ENCODE assay signal across 14 cellular contexts in genomic region chr7:15687645-15688025, GRCh38. TPM values are rescaled to one million over a fixed set of nuclear protein-coding genes. Genes with fewer than 3 reads are reported as not detected.
A peak's percentile ranks its signal among the peaks of the same experiment; 100 is the strongest.
DNase-seq lines count a peak whose midpoint lies in the region; ATAC-seq and TF ChIP-seq lines count a peak whose summit lies in the region.
"Had no signal": no experiment of that assay in that cellular context is flagged by ENCODE, and none has a peak within 500 bp of the region (broad histone marks: within the 10 kb centered on the region; RNA-seq: fewer than 3 reads in every experiment).

No MANE protein-coding gene starts in this region.

- peak overlapping the region; percentile 86 for H3K4me3 Mint-ChIP-seq in endothelial cell (ENCODE audit: unreplicated experiment)
- H3K4me3 Mint-ChIP-seq in CD4-positive, alpha-beta memory T cell, result no peak overlapping the region
- H3K4me3 Mint-ChIP-seq: memory B cell had no signal

- CTCF ChIA-PET in CD4-positive, alpha-beta memory T cell (lab: Charles Lee; ENCODE audit: partially characterized antibody), result no interaction called here

- TF ChIP-seq POLR2A in tibial nerve (IDR thresholded peaks at IDR 0.05), result no peak

- H3K9me2 ChIP-seq in Karpas-422 (replicated peaks; ENCODE audit: insufficient read depth, low read length), result no peaks in the 10 kb centered on the region

- peaks cover 3% of the 10 kb centered on the region for H3K36me3 Mint-ChIP-seq in endothelial cell (ENCODE audit: low read depth, unreplicated experiment)
- H3K36me3 Mint-ChIP-seq in CD4-positive, alpha-beta memory T cell, result peaks cover 0 to 6% of the 10 kb centered on the region in 2 donors
- H3K36me3 Mint-ChIP-seq: memory B cell had no signal

- 3 to 8% methylated on average over 16 of the region's 16 CpGs for WGBS in tibial nerve, 2 donors

- H3K36me3 ChIP-seq in tibial nerve, result no peaks in the 10 kb centered on the region
- no peaks in the 10 kb centered on the region for H3K36me3 ChIP-seq in CD4-positive, alpha-beta memory T cell (ENCODE audit: insufficient read depth, low read length)
- H3K36me3 ChIP-seq in Karpas-422 (ENCODE audit: insufficient read depth, low read length), result no peaks in the 10 kb centered on the region

- no peak for ATAC-seq in GM18907 (IDR thresholded peaks at IDR 0.05; ENCODE audit: unreplicated experiment)

- H3K9ac ChIP-seq in Karpas-422 (ENCODE audit: low read length), result no peak overlapping the region

- H3K9me3 Mint-ChIP-seq in endothelial cell (ENCODE audit: unreplicated experiment), result no peaks in the 10 kb centered on the region
- peaks cover 0 to 11% (median 5%) of the 10 kb centered on the region in 8 donors for H3K9me3 Mint-ChIP-seq in CD4-positive, alpha-beta memory T cell
- H3K9me3 Mint-ChIP-seq: memory B cell had no signal

- H3K4me1 ChIP-seq in tibial nerve, result peaks cover 0 to 12% (median 0%) of the 10 kb centered on the region in 4 donors
- no peaks in the 10 kb centered on the region for H3K4me1 ChIP-seq in CD4-positive, alpha-beta memory T cell (ENCODE audit: insufficient read depth, low read length)
- H3K4me1 ChIP-seq in Karpas-422 (ENCODE audit: low read length), result no peaks in the 10 kb centered on the region

- H3K9me3 ChIP-seq in tibial nerve (no peaks in the 10 kb centered on the region), Karpas-422 (ENCODE audit: low read length) (peaks cover 8% of the 10 kb centered on the region; the same call in 1 of the 2 replicates)
- no peaks in the 10 kb centered on the region for H3K9me3 ChIP-seq in CD4-positive, alpha-beta memory T cell (ENCODE audit: control insufficient read depth in 1 of 2, low read length in 2 of 2)

- H3K27ac ChIP-seq in tibial nerve (peak overlapping the region; percentile 70 to 94 (median 86)), Karpas-422 (ENCODE audit: low read length) (no peak overlapping the region)
- H3K27ac ChIP-seq in CD4-positive, alpha-beta memory T cell (ENCODE audit: low read depth, low read length), result no peak overlapping the region
- H3K27ac ChIP-seq: epithelial cell of prostate, HL-60 had no signal

- no peak overlapping the region for H2AFZ ChIP-seq in Karpas-422 (ENCODE audit: low read length)

- peaks cover 24% of the 10 kb centered on the region for H3K27me3 Mint-ChIP-seq in endothelial cell (ENCODE audit: unreplicated experiment)
- H3K27me3 Mint-ChIP-seq in CD4-positive, alpha-beta memory T cell, result peaks cover 7 to 26% of the 10 kb centered on the region in 2 donors

- DNase-seq in NCI-H1092 treated with DMSO at 0.1 percent for 48 hours (lab: John Stamatoyannopoulos, UW), result peak; percentile 89
- peak; percentile 36 for DNase-seq in endothelial cell (ENCODE audit: low spot score)
- DNase-seq in midbrain (lab: John Stamatoyannopoulos, UW), result peak; percentile 11
- peak in 1 of 2 donors; percentile 28 for DNase-seq in tibial nerve (ENCODE audit: low spot score in 2 of 2)
- DNase-seq in T1000 (lab: John Stamatoyannopoulos, UW), result no peak
- DNase-seq in CD4-positive, alpha-beta memory T cell, result no peak
- DNase-seq in Karpas-422, result no peak
- DNase-seq: activated CD4-positive, alpha-beta T cell treated with anti-CD3 and anti-CD28 coated beads, Interleukin-2, amount 50 U/mL, for 1 hour; activated naive CD4-positive, alpha-beta T cell treated with anti-CD3 and anti-CD28 coated beads, Interleukin-2, amount 50 U/mL, for 16 hours; NCI-H187 had no signal

- H4K20me1 ChIP-seq in Karpas-422 (ENCODE audit: insufficient read depth, low read depth, low read length), result no peaks in the 10 kb centered on the region

- POLR2A ChIA-PET in CD4-positive, alpha-beta memory T cell (lab: Charles Lee; ENCODE audit: partially characterized antibody), result no interaction called here

- peaks cover 29% of the 10 kb centered on the region for H3K4me1 Mint-ChIP-seq in endothelial cell (ENCODE audit: unreplicated experiment)
- no peaks in the 10 kb centered on the region for H3K4me1 Mint-ChIP-seq in CD4-positive, alpha-beta memory T cell
- H3K4me1 Mint-ChIP-seq: memory B cell had no signal

- TF ChIP-seq EP300 in tibial nerve (IDR thresholded peaks at IDR 0.05), result no peak

- H3K4me2 ChIP-seq in Karpas-422 (ENCODE audit: low read depth, low read length, poor library complexity, severe bottlenecking), result no peak overlapping the region

- intact Hi-C loops in CD4-positive, alpha-beta memory T cell (cut with micrococcal nuclease), result no loop called here

- no peak for TF ChIP-seq CTCF in endothelial cell (IDR thresholded peaks at IDR 0.05; ENCODE audit: unreplicated experiment)
- peak in 3 of 5 experiments; percentile 6 to 15 (median 12) for TF ChIP-seq CTCF in tibial nerve (IDR thresholded peaks at IDR 0.05)

- no peaks in the 10 kb centered on the region for H3K79me2 ChIP-seq in Karpas-422 (ENCODE audit: low read length)

- peak overlapping the region; percentile 44 to 82 (median 54) for H3K4me3 ChIP-seq in tibial nerve
- H3K4me3 ChIP-seq in CD4-positive, alpha-beta memory T cell (ENCODE audit: low read length in 2 of 2), result no peak overlapping the region
- no peak overlapping the region for H3K4me3 ChIP-seq in Karpas-422 (ENCODE audit: low read length)

- no peak overlapping the region for H3K27ac Mint-ChIP-seq in endothelial cell (ENCODE audit: unreplicated experiment)
- no peak overlapping the region for H3K27ac Mint-ChIP-seq in CD4-positive, alpha-beta memory T cell
- H3K27ac Mint-ChIP-seq: memory B cell had no signal

- H3K27me3 ChIP-seq in tibial nerve (peaks cover 0 to 7% of the 10 kb centered on the region in 2 donors), Karpas-422 (ENCODE audit: low read length) (no peaks in the 10 kb centered on the region)
- H3K27me3 ChIP-seq in CD4-positive, alpha-beta memory T cell (ENCODE audit: insufficient read depth, low read length), result no peaks in the 10 kb centered on the region

RNA-seq across cellular contexts. Expression of gene MEOX2, which starts 1.2 kb away (rescaled TPM):
- total RNA-seq in endothelial cell (ENCODE audit: unreplicated experiment) (0.10 TPM), tibial nerve (100 to 1,000 TPM in 2 of 4 donors, 10 to 100 TPM in 2; 43.2 to 115 (median 104) TPM)
- not detected for total RNA-seq in CD4-positive, alpha-beta memory T cell
- not detected for polyA plus RNA-seq in CD4-positive, alpha-beta memory T cell
- not detected in 2 replicates for total RNA-seq in Karpas-422 (2014; rRNA removed; shearing (Covaris generic); ENCODE audit: low replicate concordance)

Comparison
In these comparisons a context has a peak if more than half of its experiments do, and no peak if none do; other contexts are left out.
1. DNase-seq: peak in NCI-H1092 treated with DMSO at 0.1 percent for 48 hours (single experiment), endothelial cell (single experiment) and midbrain (single experiment); none in T1000 (single experiment), CD4-positive, alpha-beta memory T cell (0 of 5) and Karpas-422 (single experiment).
2. H3K27ac ChIP-seq: peak in tibial nerve (4 of 4); none in CD4-positive, alpha-beta memory T cell (single experiment) and Karpas-422 (single experiment).
3. H3K4me3 ChIP-seq: peak in tibial nerve (4 of 4); none in CD4-positive, alpha-beta memory T cell (0 of 2) and Karpas-422 (single experiment).
4. RNA of gene MEOX2, which starts 1.2 kb away (total RNA-seq): 43.2 to 115 TPM in tibial nerve; 0.10 TPM in endothelial cell (single experiment), not detected in CD4-positive, alpha-beta memory T cell and not detected in Karpas-422; every median in the first group is over 10 times any median in the second.